Comparison of ENCODE assay signal across 24 cellular contexts in the genomic region with DNA sequence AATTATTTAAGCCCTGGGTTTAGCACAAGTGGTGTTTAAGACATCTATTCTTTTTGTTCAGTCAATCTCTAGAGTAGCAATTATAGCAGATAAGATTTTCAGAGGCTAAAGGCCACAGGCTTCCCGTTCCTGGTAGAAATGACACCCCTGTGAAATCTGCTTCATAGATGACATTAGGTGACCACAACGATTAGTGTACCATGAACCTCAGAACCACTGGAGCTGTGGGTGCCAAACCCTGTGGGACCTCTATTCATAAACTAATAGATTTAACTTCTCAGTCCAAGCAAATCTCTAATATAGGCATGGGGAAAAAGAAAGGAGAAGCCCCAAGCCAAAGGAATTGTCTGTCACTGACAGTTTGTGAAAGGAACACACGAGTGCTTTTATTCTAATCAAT.
DNase-seq lines count a peak whose midpoint lies in the region; ATAC-seq, FAIRE-seq and TF ChIP-seq lines count a peak whose summit lies in the region.
"Had no signal": no experiment of that assay in that cellular context is flagged by ENCODE, and none has a peak within 500 bp of the region (broad histone marks: within the 10 kb centered on the region; RNA-seq: fewer than 3 reads in every experiment).

No MANE protein-coding gene starts in this region.

- H4K20me1 ChIP-seq in BLaER1 treated with 17β-estradiol and CSF1 and Interleukin-3, amounts not matched to agents 10 nM and 100 nM, result no peaks in the 10 kb centered on the region
- no peaks in the 10 kb centered on the region for H4K20me1 ChIP-seq in astrocyte (ENCODE audit: insufficient read depth, low read length)

- peaks cover 0 to 14% (median 5%) of the 10 kb centered on the region in 11 experiments; a peak in 7 of 22 replicates for H3K9me3 ChIP-seq in BLaER1 treated with 17β-estradiol and CSF1 and Interleukin-3, amounts not matched to agents 10 nM and 100 nM (replicated peaks in 1 of 11)
- H3K9me3 ChIP-seq in astrocyte (ENCODE audit: insufficient read depth, low read depth, low read length), result no peaks in the 10 kb centered on the region
- H3K9me3 ChIP-seq: heart left ventricle, left lung had no signal

- no peaks in the 10 kb centered on the region for H3K36me3 Mint-ChIP-seq in astrocyte (ENCODE audit: low read depth, unreplicated experiment)
- no peaks in the 10 kb centered on the region for H3K36me3 Mint-ChIP-seq in nephron (ENCODE audit: low read depth)
- H3K36me3 Mint-ChIP-seq: CD4-positive, alpha-beta memory T cell; mesothelial cell of epicardium; neural progenitor cell had no signal

- H3K27ac ChIP-seq in BLaER1 treated with 17β-estradiol and CSF1 and Interleukin-3, amounts not matched to agents 10 nM and 100 nM, result no peak overlapping the region
- H3K27ac ChIP-seq in astrocyte (ENCODE audit: low read depth, low read length), result no peak overlapping the region
- H3K27ac ChIP-seq: left lung, neural progenitor cell had no signal

- DNase-seq in astrocyte (ENCODE audit: low read depth) (peak; percentile 13), epidermal melanocyte (ENCODE audit: insufficient read length, low spot score) (no peak), dermis blood vessel endothelial cell (no peak), AG08396 (ENCODE audit: low spot score) (no peak)
- DNase-seq: activated CD4-positive, CD25-positive, alpha-beta regulatory T cell treated with anti-CD3 and anti-CD28 coated beads, Interleukin-2, amount 50 U/mL, for 72 hours; activated CD8-positive, alpha-beta T cell treated with anti-CD3 and anti-CD28 coated beads, Interleukin-2, amount 10 ng/mL, durations not matched to agents 7 days and 5 days; activated naive CD4-positive, alpha-beta T cell treated with Interleukin-2 at 50 U/mL for 16 hours; activated T-cell treated with anti-CD3 and anti-CD28 coated beads, Interleukin-2, amount 50 U/mL, for 1 hour; CD4-positive, alpha-beta memory T cell; cerebellar nuclear complex; effector memory CD8-positive, alpha-beta T cell; GF-D8; H7; heart left ventricle; left lung; retina; stimulated activated CD8-positive, alpha-beta memory T cell treated with anti-CD3 and anti-CD28 coated beads, Interleukin-4, amount 100 ng/mL, for 48 hours; SW 1271 had no signal

- H3K4me2 ChIP-seq in BLaER1 treated with 17β-estradiol and CSF1 and Interleukin-3, amounts not matched to agents 10 nM and 100 nM, result peak overlapping the region in 8 of 11 experiments; percentile 2 to 58 (median 25); a peak in 9 of 22 replicates
- no peak overlapping the region for H3K4me2 ChIP-seq in astrocyte (ENCODE audit: low read length)
- H3K4me2 ChIP-seq: neural progenitor cell had no signal

- no peaks in the 10 kb centered on the region for H3K36me3 ChIP-seq in BLaER1 treated with 17β-estradiol and CSF1 and Interleukin-3, amounts not matched to agents 10 nM and 100 nM
- H3K36me3 ChIP-seq in astrocyte (ENCODE audit: insufficient read depth, low read length), result no peaks in the 10 kb centered on the region
- H3K36me3 ChIP-seq: heart left ventricle, left lung, neural progenitor cell had no signal

- no peaks in the 10 kb centered on the region for H3K27me3 ChIP-seq in BLaER1 treated with 17β-estradiol and CSF1 and Interleukin-3, amounts not matched to agents 10 nM and 100 nM
- no peaks in the 10 kb centered on the region for H3K27me3 ChIP-seq in astrocyte (ENCODE audit: insufficient read depth, low read length)
- H3K27me3 ChIP-seq: heart left ventricle, left lung, neural progenitor cell had no signal

- H3K27ac Mint-ChIP-seq in astrocyte (ENCODE audit: unreplicated experiment) (peak overlapping the region; percentile 87), nephron (peak overlapping the region; percentile 79 to 94 (median 89))
- H3K27ac Mint-ChIP-seq: activated CD8-positive, alpha-beta T cell treated with anti-CD3 and anti-CD28 coated beads, Interleukin-2, amount 10 ng/mL, durations not matched to agents 7 days and 5 days; CD4-positive, alpha-beta memory T cell; effector memory CD8-positive, alpha-beta T cell; neural progenitor cell had no signal

- no peak overlapping the region for H3K4me3 Mint-ChIP-seq in astrocyte (ENCODE audit: unreplicated experiment)
- no peak overlapping the region for H3K4me3 Mint-ChIP-seq in nephron
- H3K4me3 Mint-ChIP-seq: activated CD8-positive, alpha-beta T cell treated with anti-CD3 and anti-CD28 coated beads, Interleukin-2, amount 10 ng/mL, durations not matched to agents 7 days and 5 days; CD4-positive, alpha-beta memory T cell; effector memory CD8-positive, alpha-beta T cell; mesothelial cell of epicardium; neural progenitor cell had no signal

- no peak for TF ChIP-seq CTCF in astrocyte (IDR thresholded peaks at IDR 0.05; ENCODE audit: insufficient read depth, low read depth, low read length)
- TF ChIP-seq CTCF in nephron (IDR thresholded peaks at IDR 0.05; ENCODE audit: unreplicated experiment in 3 of 3), result no peak

- ATAC-seq in GM21786 (IDR thresholded peaks at IDR 0.05; ENCODE audit: unreplicated experiment) (peak; percentile 48), HG02623 (IDR thresholded peaks at IDR 0.05; ENCODE audit: unreplicated experiment) (no peak)
- ATAC-seq: activated CD8-positive, alpha-beta T cell treated with anti-CD3 and anti-CD28 coated beads, Interleukin-2, amount 10 ng/mL, durations not matched to agents 7 days and 5 days; effector memory CD8-positive, alpha-beta T cell had no signal

- H3K9me3 Mint-ChIP-seq in astrocyte (ENCODE audit: unreplicated experiment), result no peaks in the 10 kb centered on the region
- no peaks in the 10 kb centered on the region for H3K9me3 Mint-ChIP-seq in nephron
- H3K9me3 Mint-ChIP-seq: effector memory CD8-positive, alpha-beta T cell; mesothelial cell of epicardium; neural progenitor cell had no signal

- peaks cover 3 to 19% (median 16%) of the 10 kb centered on the region in 10 experiments; a peak in 18 of 20 replicates for H3K4me1 ChIP-seq in BLaER1 treated with 17β-estradiol and CSF1 and Interleukin-3, amounts not matched to agents 10 nM and 100 nM
- H3K4me1 ChIP-seq in astrocyte (ENCODE audit: insufficient read depth, low read length), result no peaks in the 10 kb centered on the region

- peak overlapping the region; percentile 15 for H2AFZ ChIP-seq in astrocyte (ENCODE audit: low read depth, low read length)
- H2AFZ ChIP-seq: neural progenitor cell had no signal

- no peak overlapping the region for H3K9ac ChIP-seq in BLaER1 treated with 17β-estradiol and CSF1 and Interleukin-3, amounts not matched to agents 10 nM and 100 nM
- H3K9ac ChIP-seq in astrocyte (ENCODE audit: low read length), result no peak overlapping the region
- H3K9ac ChIP-seq: neural progenitor cell had no signal

- H3K27me3 Mint-ChIP-seq in astrocyte (ENCODE audit: low read depth, unreplicated experiment), result no peaks in the 10 kb centered on the region
- H3K27me3 Mint-ChIP-seq in nephron (ENCODE audit: low read depth), result no peaks in the 10 kb centered on the region

- H3K4me1 Mint-ChIP-seq in astrocyte (ENCODE audit: low read depth, unreplicated experiment) (peaks cover 26% of the 10 kb centered on the region), nephron (peaks cover 25% of the 10 kb centered on the region)

- H3K79me2 ChIP-seq in astrocyte (ENCODE audit: insufficient read depth, low read length), result no peaks in the 10 kb centered on the region

- FAIRE-seq in astrocyte (lab: Jason Lieb, UNC), result no peak

- H3K4me3 ChIP-seq in BLaER1 treated with 17β-estradiol and CSF1 and Interleukin-3, amounts not matched to agents 10 nM and 100 nM, result no peak overlapping the region
- H3K4me3 ChIP-seq in astrocyte (ENCODE audit: insufficient read depth, low read depth, low read length), result no peak overlapping the region
- H3K4me3 ChIP-seq: heart left ventricle, left lung, neural progenitor cell had no signal
